In genomic region chrX:46916273-46916672, GRCh38 we compare ENCODE assay signal across 23 cellular contexts.
"Had no signal": no experiment of that assay in that cellular context is flagged by ENCODE, and none has a peak within 500 bp of the region (broad histone marks: within the 10 kb centered on the region; RNA-seq: fewer than 3 reads in every experiment).

No MANE protein-coding gene starts in this region.

- H3K27ac ChIP-seq: colonic mucosa, esophagus muscularis mucosa, foreskin keratinocyte, gastroesophageal sphincter, heart left ventricle, hepatocyte, left ventricle myocardium inferior, lower lobe of right lung had no signal

- H3K9me3 ChIP-seq: colonic mucosa, gastroesophageal sphincter, lower lobe of right lung had no signal

- H3K4me3 Mint-ChIP-seq: dendritic cell treated with granulocyte-macrophage colony-stimulating factor and Interleukin-4, amounts not matched to agents 40 ng/mL and 50 ng/mL, for 4 days; immature natural killer cell had no signal

- FAIRE-seq: endothelial cell of umbilical vein, kidney had no signal

- H3K27ac Mint-ChIP-seq: dendritic cell treated with granulocyte-macrophage colony-stimulating factor and Interleukin-4, amounts not matched to agents 40 ng/mL and 50 ng/mL, for 4 days; immature natural killer cell had no signal

- H3K4me1 ChIP-seq: colonic mucosa, foreskin keratinocyte, lower lobe of right lung had no signal

- H3K4me3 ChIP-seq: colonic mucosa, esophagus muscularis mucosa, gastroesophageal sphincter, heart left ventricle, hepatocyte, left ventricle myocardium inferior, lower lobe of right lung had no signal

- H3K9me3 Mint-ChIP-seq: dendritic cell treated with granulocyte-macrophage colony-stimulating factor and Interleukin-4, amounts not matched to agents 40 ng/mL and 50 ng/mL, for 4 days had no signal

- H3K27me3 ChIP-seq: esophagus muscularis mucosa, foreskin keratinocyte, gastroesophageal sphincter, hepatocyte had no signal

- DNase-seq: cerebellar nuclear complex; colonic mucosa; cortex of kidney; effector CD4-positive, alpha-beta T cell; effector memory CD4-positive, alpha-beta T cell; foreskin keratinocyte; heart left ventricle; hypothalamus; immature natural killer cell; islet precursor cell; kidney; kidney glomerular epithelial cell; left colon; left ventricle myocardium inferior; lower lobe of right lung; mesendoderm; midbrain had no signal

- H2AFZ ChIP-seq: hepatocyte had no signal

- H3K36me3 ChIP-seq: colonic mucosa, esophagus muscularis mucosa, gastroesophageal sphincter, heart left ventricle, left ventricle myocardium inferior, lower lobe of right lung had no signal

- ATAC-seq: foreskin keratinocyte, gastroesophageal sphincter, heart left ventricle, left colon, left lobe of liver, lower lobe of right lung had no signal
